In genomic region chr16:58129097-58129936, GRCh38 we compare ENCODE assay signal across 8 cellular contexts. TPM values are rescaled to one million over a fixed set of nuclear protein-coding genes. Genes with fewer than 3 reads are reported as not detected.
DNase-seq lines count a peak whose midpoint lies in the region; ATAC-seq, FAIRE-seq and TF ChIP-seq lines count a peak whose summit lies in the region.

Gene CFAP20, minus strand, starts transcription at chr16:58129381. Its CDS starts 266 bp downstream, at chr16:58129115.

- DNase-seq in D721Med (ENCODE audit: insufficient read length, low spot score) = peak; percentile 17
- DNase-seq in HuH-7.5 (ENCODE audit: low spot score) = peak; percentile 68
- peak; percentile 100 for DNase-seq in OCI-LY7 (ENCODE audit: low spot score)
- peak; percentile 94 for DNase-seq in activated T-cell treated with anti-CD3 and anti-CD28 coated beads for 1 hour (ENCODE audit: low read depth)
- peak; percentile 97 for DNase-seq in endothelial cell (ENCODE audit: low spot score)
- DNase-seq in mesothelial cell of epicardium (ENCODE audit: low spot score in 2 of 2, unreplicated experiment in 2 of 2) = peak; percentile 93 to 97
- peak; percentile 95 for DNase-seq in stimulated activated CD8-positive, alpha-beta memory T cell treated with anti-CD3 and anti-CD28 coated beads, Interleukin-15, amount 100 ng/mL, for 48 hours (ENCODE audit: low read depth in 2 of 2)

- H3K27ac Mint-ChIP-seq in endothelial cell (ENCODE audit: unreplicated experiment) (peak within 1 kb of the TSS; percentile 79), mesothelial cell of epicardium (peak within 1 kb of the TSS; percentile 82)

- H3K9me3 ChIP-seq in OCI-LY7 (ENCODE audit: low read length) = no peaks in the 10 kb centered on the region

- peak within 1 kb of the TSS; percentile 96 for H3K4me3 Mint-ChIP-seq in endothelial cell (ENCODE audit: unreplicated experiment)
- peak within 1 kb of the TSS; percentile 91 for H3K4me3 Mint-ChIP-seq in mesothelial cell of epicardium

- H4K20me1 ChIP-seq in OCI-LY7 (ENCODE audit: insufficient read depth, low read length) = peaks cover 32% of the 10 kb centered on the region

- peak; percentile 78 for ATAC-seq in GM21526 (IDR thresholded peaks at IDR 0.05; ENCODE audit: low FRiP score, unreplicated experiment)

- H2AFZ ChIP-seq in OCI-LY7 (ENCODE audit: low read length) = peak within 1 kb of the TSS; percentile 86

- no peaks in the 10 kb centered on the region for H3K9me2 ChIP-seq in OCI-LY7 (ENCODE audit: insufficient read depth, low read length)

- no peaks in the 10 kb centered on the region for H3K9me3 Mint-ChIP-seq in endothelial cell (ENCODE audit: unreplicated experiment)
- peaks cover 6% of the 10 kb centered on the region for H3K9me3 Mint-ChIP-seq in mesothelial cell of epicardium

- peak within 1 kb of the TSS; percentile 97 for H3K4me2 ChIP-seq in OCI-LY7 (ENCODE audit: low read length)

- peak within 1 kb of the TSS; percentile 99 for H3K4me3 ChIP-seq in OCI-LY7 (ENCODE audit: low read depth, low read length, poor library complexity, severe bottlenecking)

- H3K4me1 Mint-ChIP-seq in endothelial cell (ENCODE audit: unreplicated experiment) = peaks cover 36% of the 10 kb centered on the region
- H3K4me1 Mint-ChIP-seq in mesothelial cell of epicardium = peaks cover 33% of the 10 kb centered on the region

- no peak for FAIRE-seq in D721Med (lab: Jason Lieb, UNC)

- peak within 1 kb of the TSS; percentile 88 for H3K27ac ChIP-seq in OCI-LY7 (ENCODE audit: low read depth, low read length, poor library complexity, severe bottlenecking)

- CTCF ChIA-PET in OCI-LY7 (lab: Charles Lee; ENCODE audit: unreplicated experiment) = interaction anchor here (1.0 to 1.1 kb wide), 3 partner anchors 8 to 96 kb away, joined by 3 to 4 read pairs (median 3); no protein-coding TSS in a partner anchor

- POLR2A ChIA-PET in OCI-LY7 (lab: Charles Lee) = interaction anchor here (0.6 to 1.5 kb wide), 20 partner anchors 7 to 601 kb away, joined by 3 to 5 read pairs (median 3); no protein-coding TSS in a partner anchor

- BruUV-seq in OCI-LY7 (replicated peaks; lab: Mats Ljungman, UMichigan) = no TSS peak

- peaks cover 28% of the 10 kb centered on the region for H3K4me1 ChIP-seq in OCI-LY7 (ENCODE audit: insufficient read depth, low read length, poor library complexity, severe bottlenecking)

- H3K36me3 Mint-ChIP-seq in endothelial cell (ENCODE audit: low read depth, unreplicated experiment) = peaks cover 10% of the 10 kb centered on the region
- peaks cover 4% of the 10 kb centered on the region for H3K36me3 Mint-ChIP-seq in mesothelial cell of epicardium

- H3K79me2 ChIP-seq in OCI-LY7 (ENCODE audit: insufficient read depth, low read depth, low read length) = peaks cover 43% of the 10 kb centered on the region

- 0 out of 2 replicates have a peak, but pooled peaks cover 4% of the 10 kb centered on the region for H3K36me3 ChIP-seq in OCI-LY7 (ENCODE audit: insufficient read depth, low read length)

- intact Hi-C loops in OCI-LY7 (cut with micrococcal nuclease; ENCODE audit: unreplicated experiment) = loop anchor here (2.0 to 5.0 kb wide), 3 partner anchors 67 to 232 kb away; partner anchors contain the start of genes USB1 and ZNF319

- no peak for TF ChIP-seq CTCF in D721Med (IDR thresholded peaks at IDR 0.05; ENCODE audit: insufficient read depth, missing control alignments)
- no peak for TF ChIP-seq CTCF in OCI-LY7 (conservative IDR thresholded peaks at IDR 0.05; ENCODE audit: low read length)
- TF ChIP-seq CTCF in endothelial cell (IDR thresholded peaks at IDR 0.05; ENCODE audit: unreplicated experiment) = no peak
- TF ChIP-seq CTCF in mesothelial cell of epicardium (IDR thresholded peaks at IDR 0.05; ENCODE audit: unreplicated experiment) = no peak

- H3K27me3 Mint-ChIP-seq in endothelial cell (ENCODE audit: unreplicated experiment) = peaks cover 6% of the 10 kb centered on the region
- no peaks in the 10 kb centered on the region for H3K27me3 Mint-ChIP-seq in mesothelial cell of epicardium (ENCODE audit: low read depth)

RNA-seq across cellular contexts. Expression of gene CFAP20, which starts in this region (rescaled TPM):
- total RNA-seq in OCI-LY7 (2014; rRNA removed; shearing (Covaris generic)) = 65.6 and 89.2 TPM in 2 replicates
- total RNA-seq in OCI-LY7 (2022) (46.4 and 46.9 TPM in 2 replicates), endothelial cell (ENCODE audit: unreplicated experiment) (89.7 TPM), mesothelial cell of epicardium (39.6 to 41.6 TPM (median 41.4 TPM) in 3 replicates)

Comparison
In these comparisons a context has a peak if more than half of its experiments do, and no peak if none do; other contexts are left out.
1. Peak in every context shown above with its lines: DNase-seq, ATAC-seq, H3K4me3 ChIP-seq and H3K27ac ChIP-seq.
2. DNase-seq: peak in every context shown above with its lines; median percentile 100 in OCI-LY7; 97 in endothelial cell; 95 in mesothelial cell of epicardium; 95 in stimulated activated CD8-positive, alpha-beta memory T cell treated with anti-CD3 and anti-CD28 coated beads, Interleukin-15, amount 100 ng/mL, for 48 hours; 94 in activated T-cell treated with anti-CD3 and anti-CD28 coated beads for 1 hour; 68 in HuH-7.5; 17 in D721Med.